Comparison of ENCODE assay signal across 7 cellular contexts in genomic region chr2:191150121-191150450, GRCh38. TPM values are rescaled to one million over a fixed set of nuclear protein-coding genes. Genes with fewer than 3 reads are reported as not detected.
A peak's percentile ranks its signal among the peaks of the same experiment; 100 is the strongest.
DNase-seq lines count a peak whose midpoint lies in the region; ATAC-seq, FAIRE-seq and TF ChIP-seq lines count a peak whose summit lies in the region.

No MANE protein-coding gene starts in this region.

- no peaks in the 10 kb centered on the region for H3K9me3 Mint-ChIP-seq in WTC11

- peak; percentile 78 for FAIRE-seq in GM19239 (lab: Jason Lieb, UNC)

- H3K4me3 Mint-ChIP-seq in WTC11, result peak overlapping the region; percentile 74

- no peak overlapping the region for H3K27ac ChIP-seq in subcutaneous abdominal adipose tissue (ENCODE audit: low read depth, low read length)

- H3K36me3 ChIP-seq in iPS-15b (ENCODE audit: control insufficient read depth, insufficient read depth, low read length) (no peaks in the 10 kb centered on the region), subcutaneous abdominal adipose tissue (ENCODE audit: control insufficient read depth in 5 of 5, insufficient read depth in 5 of 5, low read length in 5 of 5) (no peaks in the 10 kb centered on the region)

- H3K27me3 ChIP-seq in iPS-15b (ENCODE audit: control insufficient read depth, insufficient read depth, low read length) (peaks cover 21% of the 10 kb centered on the region), subcutaneous abdominal adipose tissue (ENCODE audit: control insufficient read depth in 5 of 5, insufficient read depth in 4 of 5, low read length in 5 of 5) (peaks cover 0 to 3% (median 0%) of the 10 kb centered on the region in 5 donors)

- H3K9ac ChIP-seq in iPS-15b (ENCODE audit: low read depth, low read length), result no peak overlapping the region
- H3K9ac ChIP-seq in subcutaneous abdominal adipose tissue (ENCODE audit: low read length in 5 of 5), result peak overlapping the region in 3 of 5 donors; percentile 64 to 71 (median 67)

- H3K36me3 Mint-ChIP-seq in WTC11, result no peaks in the 10 kb centered on the region

- H3K27me3 Mint-ChIP-seq in WTC11 (ENCODE audit: low read depth), result peaks cover 17% of the 10 kb centered on the region

- H3K27ac Mint-ChIP-seq in WTC11, result no peak overlapping the region

- TF ChIP-seq CTCF in WTC11 (IDR thresholded peaks at IDR 0.05), result no peak

- POLR2A ChIA-PET in WTC11 (lab: Charles Lee), result interaction anchor here (1.1 kb wide), 1 partner anchor 96 kb away, joined by 4 read pairs; no protein-coding TSS in a partner anchor

- DNase-seq in GM19239 (ENCODE audit: insufficient read length, low spot score) (no peak), WTC11 (ENCODE audit: low spot score) (no peak), RPMI8226 (no peak)
- no peak for DNase-seq in stimulated activated CD4-positive, alpha-beta T cell treated with anti-CD3 and anti-CD28 coated beads, Interleukin-4, amount 100 ng/mL, for 4 hours

- H3K4me1 ChIP-seq in iPS-15b (ENCODE audit: control insufficient read depth, insufficient read depth, low read length) (no peaks in the 10 kb centered on the region), subcutaneous abdominal adipose tissue (ENCODE audit: control insufficient read depth in 5 of 5, insufficient read depth in 5 of 5, low read length in 5 of 5) (peaks cover 2 to 14% (median 12%) of the 10 kb centered on the region in 5 donors)

- H3K4me3 ChIP-seq in iPS-15b (ENCODE audit: low read depth, low read length) (peak overlapping the region; percentile 84), subcutaneous abdominal adipose tissue (ENCODE audit: low read depth in 1 of 5, low read length in 5 of 5) (peak overlapping the region; percentile 72 to 89 (median 79))

- ATAC-seq in HG02885 (IDR thresholded peaks at IDR 0.05; ENCODE audit: poor library complexity, unreplicated experiment), result peak; percentile 25
- ATAC-seq in WTC11, result no peak

- H3K9me3 ChIP-seq in iPS-15b (ENCODE audit: control insufficient read depth, insufficient read depth, low read length) (no peaks in the 10 kb centered on the region), subcutaneous abdominal adipose tissue (ENCODE audit: control insufficient read depth in 5 of 5, low read length in 5 of 5) (no peaks in the 10 kb centered on the region)

- peaks cover 8% of the 10 kb centered on the region for H3K4me1 Mint-ChIP-seq in WTC11

- CTCF ChIA-PET in WTC11 (lab: Charles Lee), result interaction anchor here (0.7 to 2.0 kb wide), 6 partner anchors 15 to 136 kb away, joined by 3 to 21 read pairs (median 4); partner anchors contain the start of gene STAT1

TF ChIP-seq in WTC11, 78 proteins besides CTCF, POLR2A, EP300 and RAD21:
- no peak for TF ChIP-seq ETV6 (CRISPR knock-in tag; IDR thresholded peaks at IDR 0.05)
- TF ChIP-seq, protein P1, sequence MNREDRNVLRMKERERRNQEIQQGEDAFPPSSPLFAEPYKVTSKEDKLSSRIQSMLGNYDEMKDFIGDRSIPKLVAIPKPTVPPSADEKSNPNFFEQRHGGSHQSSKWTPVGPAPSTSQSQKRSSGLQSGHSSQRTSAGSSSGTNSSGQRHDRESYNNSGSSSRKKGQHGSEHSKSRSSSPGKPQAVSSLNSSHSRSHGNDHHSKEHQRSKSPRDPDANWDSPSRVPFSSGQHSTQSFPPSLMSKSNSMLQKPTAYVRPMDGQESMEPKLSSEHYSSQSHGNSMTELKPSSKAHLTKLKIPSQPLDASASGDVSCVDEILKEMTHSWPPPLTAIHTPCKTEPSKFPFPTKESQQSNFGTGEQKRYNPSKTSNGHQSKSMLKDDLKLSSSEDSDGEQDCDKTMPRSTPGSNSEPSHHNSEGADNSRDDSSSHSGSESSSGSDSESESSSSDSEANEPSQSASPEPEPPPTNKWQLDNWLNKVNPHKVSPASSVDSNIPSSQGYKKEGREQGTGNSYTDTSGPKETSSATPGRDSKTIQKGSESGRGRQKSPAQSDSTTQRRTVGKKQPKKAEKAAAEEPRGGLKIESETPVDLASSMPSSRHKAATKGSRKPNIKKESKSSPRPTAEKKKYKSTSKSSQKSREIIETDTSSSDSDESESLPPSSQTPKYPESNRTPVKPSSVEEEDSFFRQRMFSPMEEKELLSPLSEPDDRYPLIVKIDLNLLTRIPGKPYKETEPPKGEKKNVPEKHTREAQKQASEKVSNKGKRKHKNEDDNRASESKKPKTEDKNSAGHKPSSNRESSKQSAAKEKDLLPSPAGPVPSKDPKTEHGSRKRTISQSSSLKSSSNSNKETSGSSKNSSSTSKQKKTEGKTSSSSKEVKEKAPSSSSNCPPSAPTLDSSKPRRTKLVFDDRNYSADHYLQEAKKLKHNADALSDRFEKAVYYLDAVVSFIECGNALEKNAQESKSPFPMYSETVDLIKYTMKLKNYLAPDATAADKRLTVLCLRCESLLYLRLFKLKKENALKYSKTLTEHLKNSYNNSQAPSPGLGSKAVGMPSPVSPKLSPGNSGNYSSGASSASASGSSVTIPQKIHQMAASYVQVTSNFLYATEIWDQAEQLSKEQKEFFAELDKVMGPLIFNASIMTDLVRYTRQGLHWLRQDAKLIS (CRISPR knock-in tag; IDR thresholded peaks at IDR 0.05; ENCODE audit: borderline replicate concordance), result no peak
- no peak for TF ChIP-seq ZNF138 (CRISPR knock-in tag; conservative IDR thresholded peaks at IDR 0.05)
- TF ChIP-seq, protein P2, sequence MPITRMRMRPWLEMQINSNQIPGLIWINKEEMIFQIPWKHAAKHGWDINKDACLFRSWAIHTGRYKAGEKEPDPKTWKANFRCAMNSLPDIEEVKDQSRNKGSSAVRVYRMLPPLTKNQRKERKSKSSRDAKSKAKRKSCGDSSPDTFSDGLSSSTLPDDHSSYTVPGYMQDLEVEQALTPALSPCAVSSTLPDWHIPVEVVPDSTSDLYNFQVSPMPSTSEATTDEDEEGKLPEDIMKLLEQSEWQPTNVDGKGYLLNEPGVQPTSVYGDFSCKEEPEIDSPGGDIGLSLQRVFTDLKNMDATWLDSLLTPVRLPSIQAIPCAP (CRISPR knock-in tag; IDR thresholded peaks at IDR 0.05), result no peak
- TF ChIP-seq, protein P3, sequence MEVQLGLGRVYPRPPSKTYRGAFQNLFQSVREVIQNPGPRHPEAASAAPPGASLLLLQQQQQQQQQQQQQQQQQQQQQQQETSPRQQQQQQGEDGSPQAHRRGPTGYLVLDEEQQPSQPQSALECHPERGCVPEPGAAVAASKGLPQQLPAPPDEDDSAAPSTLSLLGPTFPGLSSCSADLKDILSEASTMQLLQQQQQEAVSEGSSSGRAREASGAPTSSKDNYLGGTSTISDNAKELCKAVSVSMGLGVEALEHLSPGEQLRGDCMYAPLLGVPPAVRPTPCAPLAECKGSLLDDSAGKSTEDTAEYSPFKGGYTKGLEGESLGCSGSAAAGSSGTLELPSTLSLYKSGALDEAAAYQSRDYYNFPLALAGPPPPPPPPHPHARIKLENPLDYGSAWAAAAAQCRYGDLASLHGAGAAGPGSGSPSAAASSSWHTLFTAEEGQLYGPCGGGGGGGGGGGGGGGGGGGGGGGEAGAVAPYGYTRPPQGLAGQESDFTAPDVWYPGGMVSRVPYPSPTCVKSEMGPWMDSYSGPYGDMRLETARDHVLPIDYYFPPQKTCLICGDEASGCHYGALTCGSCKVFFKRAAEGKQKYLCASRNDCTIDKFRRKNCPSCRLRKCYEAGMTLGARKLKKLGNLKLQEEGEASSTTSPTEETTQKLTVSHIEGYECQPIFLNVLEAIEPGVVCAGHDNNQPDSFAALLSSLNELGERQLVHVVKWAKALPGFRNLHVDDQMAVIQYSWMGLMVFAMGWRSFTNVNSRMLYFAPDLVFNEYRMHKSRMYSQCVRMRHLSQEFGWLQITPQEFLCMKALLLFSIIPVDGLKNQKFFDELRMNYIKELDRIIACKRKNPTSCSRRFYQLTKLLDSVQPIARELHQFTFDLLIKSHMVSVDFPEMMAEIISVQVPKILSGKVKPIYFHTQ (CRISPR knock-in tag; IDR thresholded peaks at IDR 0.05), result no peak
- no peak for TF ChIP-seq PRRX2 (CRISPR knock-in tag; IDR thresholded peaks at IDR 0.05)
- no peak for TF ChIP-seq SMAD4 (CRISPR knock-in tag; IDR thresholded peaks at IDR 0.05)
- TF ChIP-seq TEAD4 (CRISPR knock-in tag; IDR thresholded peaks at IDR 0.05), result no peak
- no peak for TF ChIP-seq EMX1 (CRISPR knock-in tag; IDR thresholded peaks at IDR 0.05)
- TF ChIP-seq ATF1 (CRISPR knock-in tag; IDR thresholded peaks at IDR 0.05), result no peak
- TF ChIP-seq NR1H2 (CRISPR knock-in tag; IDR thresholded peaks at IDR 0.05), result no peak

RNA-seq across cellular contexts. Expression of gene STAT4, which starts 0.7 kb away (rescaled TPM):
- 0.44 to 0.76 TPM (median 0.44 TPM) in 3 replicates for total RNA-seq in WTC11 (2021)
